In genomic region chr16:89297156-89297869, GRCh38 we compare ENCODE assay signal across 16 cellular contexts.
A peak's percentile ranks its signal among the peaks of the same experiment; 100 is the strongest.
DNase-seq lines count a peak whose midpoint lies in the region; ATAC-seq and TF ChIP-seq lines count a peak whose summit lies in the region.
"Had no signal": no experiment of that assay in that cellular context is flagged by ENCODE, and none has a peak within 500 bp of the region (broad histone marks: within the 10 kb centered on the region; RNA-seq: fewer than 3 reads in every experiment).

No MANE protein-coding gene starts in this region.

- ATAC-seq in GM23338 = no peak
- no peak for ATAC-seq in central memory CD8-positive, alpha-beta T cell (replicated peaks; ENCODE audit: extremely low read depth, poor library complexity, severe bottlenecking)
- ATAC-seq in natural killer cell = no peak
- ATAC-seq in GM19351 (IDR thresholded peaks at IDR 0.05; ENCODE audit: unreplicated experiment) = no peak
- no peak for ATAC-seq in HG03354 (IDR thresholded peaks at IDR 0.05; ENCODE audit: poor library complexity, severe bottlenecking, unreplicated experiment)
- ATAC-seq: left lung had no signal

- H4K20me1 ChIP-seq in BLaER1 (peaks cover 100% of the 10 kb centered on the region), GM23338 (replicated peaks; ENCODE audit: insufficient read depth) (peaks cover 51% of the 10 kb centered on the region)

- H3K4me2 ChIP-seq in BLaER1 = peak overlapping the region; percentile 84
- H3K4me2 ChIP-seq in GM23338 = peak overlapping the region; percentile 46; the same call in 1 of the 2 replicates

- H3K36me3 ChIP-seq in BLaER1 = peaks cover 88% of the 10 kb centered on the region
- no peaks in the 10 kb centered on the region for H3K36me3 ChIP-seq in GM23338 (ENCODE audit: insufficient read depth)

- H3K27ac ChIP-seq in BLaER1 (peak overlapping the region; percentile 49), GM23338 (ENCODE audit: low read depth) (peak overlapping the region; percentile 42; the same call in 1 of the 2 replicates)
- H3K27ac ChIP-seq: parathyroid adenoma had no signal

- no peaks in the 10 kb centered on the region for H3K9me3 ChIP-seq in BLaER1
- H3K9me3 ChIP-seq: left lung had no signal

- H3K4me1 ChIP-seq in BLaER1 (peaks cover 97% of the 10 kb centered on the region), GM23338 (ENCODE audit: insufficient read depth) (peaks cover 40% of the 10 kb centered on the region)
- H3K4me1 ChIP-seq: parathyroid adenoma had no signal

- H3K4me3 Mint-ChIP-seq in GM23338 (peak overlapping the region; percentile 27; the same call in 1 of the 3 replicates), natural killer cell (peak overlapping the region; percentile 66)
- no peak overlapping the region for H3K4me3 Mint-ChIP-seq in central memory CD8-positive, alpha-beta T cell

- H3K9me2 ChIP-seq in GM23338 (ENCODE audit: insufficient read depth) = no peaks in the 10 kb centered on the region

- intact Hi-C loops in natural killer cell (cut with micrococcal nuclease) = no loop called here

- peaks cover 39% of the 10 kb centered on the region for H3K27me3 Mint-ChIP-seq in GM23338 (ENCODE audit: insufficient read depth, low read depth, poor library complexity)
- no peaks in the 10 kb centered on the region for H3K27me3 Mint-ChIP-seq in central memory CD8-positive, alpha-beta T cell
- no peaks in the 10 kb centered on the region for H3K27me3 Mint-ChIP-seq in natural killer cell (ENCODE audit: low read depth in 2 of 2)
- H3K27me3 Mint-ChIP-seq: CD4-positive, CD25-positive, alpha-beta regulatory T cell had no signal

- H3F3A ChIP-seq in GM23338 (replicated peaks; ENCODE audit: low read depth) = peaks cover 27% of the 10 kb centered on the region

- H3K9ac ChIP-seq in BLaER1 = peak overlapping the region; percentile 54; the same call in 1 of the 2 replicates
- H3K9ac ChIP-seq: parathyroid adenoma had no signal

- H2AFZ ChIP-seq in GM23338 = no peak overlapping the region
- H2AFZ ChIP-seq: parathyroid adenoma had no signal

- DNase-seq in GM23338 (ENCODE audit: low spot score) (peak; percentile 39), natural killer cell (no peak), NCI-H1930 (lab: John Stamatoyannopoulos, UW) (no peak), SIG-M5 (lab: John Stamatoyannopoulos, UW) (no peak)
- DNase-seq in central memory CD8-positive, alpha-beta T cell (ENCODE audit: low spot score in 2 of 2) = no peak
- DNase-seq: activated gamma-delta T cell; CD4-positive, CD25-positive, alpha-beta regulatory T cell; NCI-H1417; NCI-H774; SHP77; stimulated activated naive CD4-positive, alpha-beta T cell had no signal

- no peaks in the 10 kb centered on the region for H3K27me3 ChIP-seq in BLaER1
- no peaks in the 10 kb centered on the region for H3K27me3 ChIP-seq in GM23338 (ENCODE audit: insufficient read depth)
- H3K27me3 ChIP-seq: left lung had no signal

- H3K9me3 Mint-ChIP-seq in GM23338 = no peaks in the 10 kb centered on the region; the same call in none of the 3 replicates
- no peaks in the 10 kb centered on the region for H3K9me3 Mint-ChIP-seq in central memory CD8-positive, alpha-beta T cell
- H3K9me3 Mint-ChIP-seq in natural killer cell = no peaks in the 10 kb centered on the region
- H3K9me3 Mint-ChIP-seq: CD4-positive, CD25-positive, alpha-beta regulatory T cell had no signal

- H3K79me2 ChIP-seq in GM23338 (replicated peaks; ENCODE audit: insufficient read depth) = peaks cover 78% of the 10 kb centered on the region

- H3K27ac Mint-ChIP-seq in GM23338 = peak overlapping the region; percentile 28; the same call in 1 of the 2 replicates
- H3K27ac Mint-ChIP-seq in central memory CD8-positive, alpha-beta T cell (ENCODE audit: low read depth) = peak overlapping the region; percentile 82
- H3K27ac Mint-ChIP-seq in natural killer cell = peak overlapping the region; percentile 62 to 87

- TF ChIP-seq CTCF in GM23338 (conservative IDR thresholded peaks at IDR 0.05; ENCODE audit: low read depth in 2 of 2) = peak in 1 of 2 experiments; percentile 3; a peak in 1 of 4 replicates
- no peak for TF ChIP-seq CTCF in natural killer cell (IDR thresholded peaks at IDR 0.05)

- H3K36me3 Mint-ChIP-seq in GM23338 (ENCODE audit: low read depth) = peaks cover 18% of the 10 kb centered on the region; the same call in 2 of the 3 replicates
- H3K36me3 Mint-ChIP-seq in central memory CD8-positive, alpha-beta T cell (ENCODE audit: insufficient read depth) = peaks cover 20% of the 10 kb centered on the region
- H3K36me3 Mint-ChIP-seq in natural killer cell = no peaks in the 10 kb centered on the region

- H3K4me3 ChIP-seq in BLaER1 = no peak overlapping the region
- H3K4me3 ChIP-seq in GM23338 = no peak overlapping the region
- H3K4me3 ChIP-seq: left lung had no signal

- H3K4me1 Mint-ChIP-seq in GM23338 (peaks cover 64% of the 10 kb centered on the region), natural killer cell (peaks cover 43 to 65% of the 10 kb centered on the region in 2 donors)
- peaks cover 37% of the 10 kb centered on the region for H3K4me1 Mint-ChIP-seq in central memory CD8-positive, alpha-beta T cell

TF ChIP-seq in GM23338, 12 proteins besides CTCF, POLR2A, EP300 and RAD21 (continues in another document):
- TF ChIP-seq ZNF331 (CRISPR knock-in tag; IDR thresholded peaks at IDR 0.05; ENCODE audit: low read depth) = no peak
- no peak for TF ChIP-seq ZNF114 (CRISPR knock-in tag; IDR thresholded peaks at IDR 0.05)
- no peak for TF ChIP-seq POLR2AphosphoS5 (IDR thresholded peaks at IDR 0.05; ENCODE audit: low read depth)
- no peak for TF ChIP-seq EZH2 (IDR thresholded peaks at IDR 0.05; ENCODE audit: low read depth, unreplicated experiment)
- TF ChIP-seq CREB1 (CRISPR knock-in tag; IDR thresholded peaks at IDR 0.05; ENCODE audit: low read depth) = no peak
- no peak for TF ChIP-seq ZNF462 (CRISPR knock-in tag; IDR thresholded peaks at IDR 0.05)
- TF ChIP-seq JUNB (IDR thresholded peaks at IDR 0.05; ENCODE audit: unreplicated experiment) = no peak
- TF ChIP-seq NANOG (IDR thresholded peaks at IDR 0.05; ENCODE audit: borderline replicate concordance) = no peak
- no peak for TF ChIP-seq EZH2phosphoT487 (IDR thresholded peaks at IDR 0.05; ENCODE audit: unreplicated experiment)

Comparison
In these comparisons a context has a peak if more than half of its experiments do, and no peak if none do; other contexts are left out.
1. H3K27ac Mint-ChIP-seq: peak in every context shown above with its lines; median percentile 82 in central memory CD8-positive, alpha-beta T cell; 74 in natural killer cell; 28 in GM23338.